Comparison of ENCODE assay signal across 1 cellular context in the genomic region with DNA sequence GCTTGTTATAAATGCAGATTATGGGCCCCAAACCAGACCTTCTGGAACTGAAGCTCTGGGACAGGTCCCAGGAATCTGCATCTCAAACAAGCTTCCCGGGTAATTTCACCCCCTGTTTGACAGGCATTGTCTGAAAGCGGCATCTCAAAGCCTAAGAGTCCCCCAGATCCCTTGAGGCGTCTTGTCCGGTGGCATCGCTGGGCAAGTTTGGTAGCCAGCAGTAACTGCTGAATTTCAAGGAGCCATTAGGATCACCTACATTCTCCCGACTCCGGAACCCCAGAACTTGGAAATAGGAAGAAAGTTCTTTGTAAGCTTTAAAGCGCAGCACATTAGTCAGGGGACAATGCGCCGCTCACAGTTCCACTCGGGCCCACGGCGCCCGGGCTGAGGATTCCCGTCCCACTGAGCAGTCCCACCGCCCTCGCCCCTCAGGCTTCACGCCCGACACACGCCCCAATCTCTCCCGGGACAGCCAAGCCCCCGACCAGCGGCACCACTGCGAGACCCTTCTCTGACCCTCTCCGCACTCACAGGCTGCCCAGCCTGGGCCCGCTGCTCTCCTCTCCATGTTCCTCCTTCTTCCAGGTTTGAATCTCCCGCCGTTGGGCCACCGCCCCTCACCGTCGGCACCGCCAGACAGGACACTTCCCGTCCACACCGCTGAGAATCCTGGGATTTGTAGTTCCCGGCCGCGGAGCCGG.
A peak's percentile ranks its signal among the peaks of the same experiment; 100 is the strongest.
TF ChIP-seq lines count a peak whose summit lies in the region.

A gene with protein sequence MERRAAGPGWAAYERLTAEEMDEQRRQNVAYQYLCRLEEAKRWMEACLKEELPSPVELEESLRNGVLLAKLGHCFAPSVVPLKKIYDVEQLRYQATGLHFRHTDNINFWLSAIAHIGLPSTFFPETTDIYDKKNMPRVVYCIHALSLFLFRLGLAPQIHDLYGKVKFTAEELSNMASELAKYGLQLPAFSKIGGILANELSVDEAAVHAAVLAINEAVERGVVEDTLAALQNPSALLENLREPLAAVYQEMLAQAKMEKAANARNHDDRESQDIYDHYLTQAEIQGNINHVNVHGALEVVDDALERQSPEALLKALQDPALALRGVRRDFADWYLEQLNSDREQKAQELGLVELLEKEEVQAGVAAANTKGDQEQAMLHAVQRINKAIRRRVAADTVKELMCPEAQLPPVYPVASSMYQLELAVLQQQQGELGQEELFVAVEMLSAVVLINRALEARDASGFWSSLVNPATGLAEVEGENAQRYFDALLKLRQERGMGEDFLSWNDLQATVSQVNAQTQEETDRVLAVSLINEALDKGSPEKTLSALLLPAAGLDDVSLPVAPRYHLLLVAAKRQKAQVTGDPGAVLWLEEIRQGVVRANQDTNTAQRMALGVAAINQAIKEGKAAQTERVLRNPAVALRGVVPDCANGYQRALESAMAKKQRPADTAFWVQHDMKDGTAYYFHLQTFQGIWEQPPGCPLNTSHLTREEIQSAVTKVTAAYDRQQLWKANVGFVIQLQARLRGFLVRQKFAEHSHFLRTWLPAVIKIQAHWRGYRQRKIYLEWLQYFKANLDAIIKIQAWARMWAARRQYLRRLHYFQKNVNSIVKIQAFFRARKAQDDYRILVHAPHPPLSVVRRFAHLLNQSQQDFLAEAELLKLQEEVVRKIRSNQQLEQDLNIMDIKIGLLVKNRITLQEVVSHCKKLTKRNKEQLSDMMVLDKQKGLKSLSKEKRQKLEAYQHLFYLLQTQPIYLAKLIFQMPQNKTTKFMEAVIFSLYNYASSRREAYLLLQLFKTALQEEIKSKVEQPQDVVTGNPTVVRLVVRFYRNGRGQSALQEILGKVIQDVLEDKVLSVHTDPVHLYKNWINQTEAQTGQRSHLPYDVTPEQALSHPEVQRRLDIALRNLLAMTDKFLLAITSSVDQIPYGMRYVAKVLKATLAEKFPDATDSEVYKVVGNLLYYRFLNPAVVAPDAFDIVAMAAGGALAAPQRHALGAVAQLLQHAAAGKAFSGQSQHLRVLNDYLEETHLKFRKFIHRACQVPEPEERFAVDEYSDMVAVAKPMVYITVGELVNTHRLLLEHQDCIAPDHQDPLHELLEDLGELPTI (N-terminal part only) (minus strand): TSS at position 607 of the 704 bp plus-strand sequence. CDS start 36 bp downstream, at position 571.

TF ChIP-seq in K562, 482 proteins besides CTCF, POLR2A, EP300 and RAD21 (continued from another document and continues in another):
- TF ChIP-seq, protein P1, sequence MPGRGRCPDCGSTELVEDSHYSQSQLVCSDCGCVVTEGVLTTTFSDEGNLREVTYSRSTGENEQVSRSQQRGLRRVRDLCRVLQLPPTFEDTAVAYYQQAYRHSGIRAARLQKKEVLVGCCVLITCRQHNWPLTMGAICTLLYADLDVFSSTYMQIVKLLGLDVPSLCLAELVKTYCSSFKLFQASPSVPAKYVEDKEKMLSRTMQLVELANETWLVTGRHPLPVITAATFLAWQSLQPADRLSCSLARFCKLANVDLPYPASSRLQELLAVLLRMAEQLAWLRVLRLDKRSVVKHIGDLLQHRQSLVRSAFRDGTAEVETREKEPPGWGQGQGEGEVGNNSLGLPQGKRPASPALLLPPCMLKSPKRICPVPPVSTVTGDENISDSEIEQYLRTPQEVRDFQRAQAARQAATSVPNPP (IDR thresholded peaks at IDR 0.05; ENCODE audit: borderline replicate concordance, insufficient read depth, insufficient read length), result no peak
- no peak for TF ChIP-seq CREBBP (IDR thresholded peaks at IDR 0.05; ENCODE audit: low read depth, low read length)
- peak; percentile 45; the same call in 1 of the 2 replicates for TF ChIP-seq TGIF2 (CRISPR knock-in tag; IDR thresholded peaks at IDR 0.05)
- TF ChIP-seq, protein P2, sequence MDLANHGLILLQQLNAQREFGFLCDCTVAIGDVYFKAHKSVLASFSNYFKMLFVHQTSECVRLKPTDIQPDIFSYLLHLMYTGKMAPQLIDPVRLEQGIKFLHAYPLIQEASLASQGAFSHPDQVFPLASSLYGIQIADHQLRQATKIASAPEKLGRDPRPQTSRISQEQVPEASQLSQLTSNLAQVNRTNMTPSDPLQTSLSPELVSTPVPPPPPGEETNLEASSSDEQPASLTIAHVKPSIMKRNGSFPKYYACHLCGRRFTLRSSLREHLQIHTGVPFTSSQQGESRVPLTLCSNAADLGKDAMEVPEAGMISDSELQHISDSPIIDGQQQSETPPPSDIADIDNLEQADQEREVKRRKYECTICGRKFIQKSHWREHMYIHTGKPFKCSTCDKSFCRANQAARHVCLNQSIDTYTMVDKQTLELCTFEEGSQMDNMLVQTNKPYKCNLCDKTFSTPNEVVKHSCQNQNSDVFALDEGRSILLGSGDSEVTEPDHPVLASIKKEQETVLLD (IDR thresholded peaks at IDR 0.05), result no peak
- no peak for TF ChIP-seq ZNF133 (CRISPR knock-in tag; IDR thresholded peaks at IDR 0.05)
- TF ChIP-seq, protein P3, sequence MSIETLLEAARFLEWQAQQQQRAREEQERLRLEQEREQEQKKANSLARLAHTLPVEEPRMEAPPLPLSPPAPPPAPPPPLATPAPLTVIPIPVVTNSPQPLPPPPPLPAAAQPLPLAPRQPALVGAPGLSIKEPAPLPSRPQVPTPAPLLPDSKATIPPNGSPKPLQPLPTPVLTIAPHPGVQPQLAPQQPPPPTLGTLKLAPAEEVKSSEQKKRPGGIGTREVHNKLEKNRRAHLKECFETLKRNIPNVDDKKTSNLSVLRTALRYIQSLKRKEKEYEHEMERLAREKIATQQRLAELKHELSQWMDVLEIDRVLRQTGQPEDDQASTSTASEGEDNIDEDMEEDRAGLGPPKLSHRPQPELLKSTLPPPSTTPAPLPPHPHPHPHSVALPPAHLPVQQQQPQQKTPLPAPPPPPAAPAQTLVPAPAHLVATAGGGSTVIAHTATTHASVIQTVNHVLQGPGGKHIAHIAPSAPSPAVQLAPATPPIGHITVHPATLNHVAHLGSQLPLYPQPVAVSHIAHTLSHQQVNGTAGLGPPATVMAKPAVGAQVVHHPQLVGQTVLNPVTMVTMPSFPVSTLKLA (conservative IDR thresholded peaks at IDR 0.05), result peak; percentile 65 to 89
- TF ChIP-seq, protein P4, sequence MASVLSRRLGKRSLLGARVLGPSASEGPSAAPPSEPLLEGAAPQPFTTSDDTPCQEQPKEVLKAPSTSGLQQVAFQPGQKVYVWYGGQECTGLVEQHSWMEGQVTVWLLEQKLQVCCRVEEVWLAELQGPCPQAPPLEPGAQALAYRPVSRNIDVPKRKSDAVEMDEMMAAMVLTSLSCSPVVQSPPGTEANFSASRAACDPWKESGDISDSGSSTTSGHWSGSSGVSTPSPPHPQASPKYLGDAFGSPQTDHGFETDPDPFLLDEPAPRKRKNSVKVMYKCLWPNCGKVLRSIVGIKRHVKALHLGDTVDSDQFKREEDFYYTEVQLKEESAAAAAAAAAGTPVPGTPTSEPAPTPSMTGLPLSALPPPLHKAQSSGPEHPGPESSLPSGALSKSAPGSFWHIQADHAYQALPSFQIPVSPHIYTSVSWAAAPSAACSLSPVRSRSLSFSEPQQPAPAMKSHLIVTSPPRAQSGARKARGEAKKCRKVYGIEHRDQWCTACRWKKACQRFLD (CRISPR knock-in tag; IDR thresholded peaks at IDR 0.05), result 0 out of 2 replicates have a peak, but pooled peaks have one; percentile 31
- TF ChIP-seq, protein P5, sequence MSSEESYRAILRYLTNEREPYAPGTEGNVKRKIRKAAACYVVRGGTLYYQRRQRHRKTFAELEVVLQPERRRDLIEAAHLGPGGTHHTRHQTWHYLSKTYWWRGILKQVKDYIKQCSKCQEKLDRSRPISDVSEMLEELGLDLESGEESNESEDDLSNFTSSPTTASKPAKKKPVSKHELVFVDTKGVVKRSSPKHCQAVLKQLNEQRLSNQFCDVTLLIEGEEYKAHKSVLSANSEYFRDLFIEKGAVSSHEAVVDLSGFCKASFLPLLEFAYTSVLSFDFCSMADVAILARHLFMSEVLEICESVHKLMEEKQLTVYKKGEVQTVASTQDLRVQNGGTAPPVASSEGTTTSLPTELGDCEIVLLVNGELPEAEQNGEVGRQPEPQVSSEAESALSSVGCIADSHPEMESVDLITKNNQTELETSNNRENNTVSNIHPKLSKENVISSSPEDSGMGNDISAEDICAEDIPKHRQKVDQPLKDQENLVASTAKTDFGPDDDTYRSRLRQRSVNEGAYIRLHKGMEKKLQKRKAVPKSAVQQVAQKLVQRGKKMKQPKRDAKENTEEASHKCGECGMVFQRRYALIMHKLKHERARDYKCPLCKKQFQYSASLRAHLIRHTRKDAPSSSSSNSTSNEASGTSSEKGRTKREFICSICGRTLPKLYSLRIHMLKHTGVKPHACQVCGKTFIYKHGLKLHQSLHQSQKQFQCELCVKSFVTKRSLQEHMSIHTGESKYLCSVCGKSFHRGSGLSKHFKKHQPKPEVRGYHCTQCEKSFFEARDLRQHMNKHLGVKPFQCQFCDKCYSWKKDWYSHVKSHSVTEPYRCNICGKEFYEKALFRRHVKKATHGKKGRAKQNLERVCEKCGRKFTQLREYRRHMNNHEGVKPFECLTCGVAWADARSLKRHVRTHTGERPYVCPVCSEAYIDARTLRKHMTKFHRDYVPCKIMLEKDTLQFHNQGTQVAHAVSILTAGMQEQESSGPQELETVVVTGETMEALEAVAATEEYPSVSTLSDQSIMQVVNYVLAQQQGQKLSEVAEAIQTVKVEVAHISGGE (CRISPR knock-in tag; IDR thresholded peaks at IDR 0.05), result peak in 1 of 3 experiments; percentile 93; a peak in 2 of 6 replicates
- TF ChIP-seq ILK (tag; IDR thresholded peaks at IDR 0.05; ENCODE audit: borderline replicate concordance, low read depth), result no peak
- TF ChIP-seq ZFX (CRISPR knock-in tag; IDR thresholded peaks at IDR 0.05), result peak; percentile 67
- TF ChIP-seq FOXM1 (IDR thresholded peaks at IDR 0.05; ENCODE audit: low read depth), result peak; percentile 56; the same call in 1 of the 2 replicates
- no peak for TF ChIP-seq FOXM1 (CRISPR knock-in tag; IDR thresholded peaks at IDR 0.05; ENCODE audit: low read depth)
- no peak; the same call in 1 of the 2 replicates for TF ChIP-seq LEF1 (IDR thresholded peaks at IDR 0.05)
- TF ChIP-seq, protein P6, sequence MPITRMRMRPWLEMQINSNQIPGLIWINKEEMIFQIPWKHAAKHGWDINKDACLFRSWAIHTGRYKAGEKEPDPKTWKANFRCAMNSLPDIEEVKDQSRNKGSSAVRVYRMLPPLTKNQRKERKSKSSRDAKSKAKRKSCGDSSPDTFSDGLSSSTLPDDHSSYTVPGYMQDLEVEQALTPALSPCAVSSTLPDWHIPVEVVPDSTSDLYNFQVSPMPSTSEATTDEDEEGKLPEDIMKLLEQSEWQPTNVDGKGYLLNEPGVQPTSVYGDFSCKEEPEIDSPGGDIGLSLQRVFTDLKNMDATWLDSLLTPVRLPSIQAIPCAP (CRISPR knock-in tag; IDR thresholded peaks at IDR 0.05; ENCODE audit: borderline replicate concordance), result no peak
- TF ChIP-seq KDM2B (CRISPR knock-in tag; IDR thresholded peaks at IDR 0.05), result no peak
- no peak for TF ChIP-seq BRCA1 (IDR thresholded peaks at IDR 0.05)
- no peak for TF ChIP-seq BRCA1 (CRISPR knock-in tag; IDR thresholded peaks at IDR 0.05)
- TF ChIP-seq ZNF146 (CRISPR knock-in tag; IDR thresholded peaks at IDR 0.05; ENCODE audit: unreplicated experiment), result no peak
- TF ChIP-seq SIX5 (IDR thresholded peaks at IDR 0.05; ENCODE audit: borderline replicate concordance in 1 of 2, insufficient read depth in 1 of 2, low read depth in 1 of 2, low read length in 2 of 2), result peak; percentile 75 to 78
- TF ChIP-seq, protein P7, sequence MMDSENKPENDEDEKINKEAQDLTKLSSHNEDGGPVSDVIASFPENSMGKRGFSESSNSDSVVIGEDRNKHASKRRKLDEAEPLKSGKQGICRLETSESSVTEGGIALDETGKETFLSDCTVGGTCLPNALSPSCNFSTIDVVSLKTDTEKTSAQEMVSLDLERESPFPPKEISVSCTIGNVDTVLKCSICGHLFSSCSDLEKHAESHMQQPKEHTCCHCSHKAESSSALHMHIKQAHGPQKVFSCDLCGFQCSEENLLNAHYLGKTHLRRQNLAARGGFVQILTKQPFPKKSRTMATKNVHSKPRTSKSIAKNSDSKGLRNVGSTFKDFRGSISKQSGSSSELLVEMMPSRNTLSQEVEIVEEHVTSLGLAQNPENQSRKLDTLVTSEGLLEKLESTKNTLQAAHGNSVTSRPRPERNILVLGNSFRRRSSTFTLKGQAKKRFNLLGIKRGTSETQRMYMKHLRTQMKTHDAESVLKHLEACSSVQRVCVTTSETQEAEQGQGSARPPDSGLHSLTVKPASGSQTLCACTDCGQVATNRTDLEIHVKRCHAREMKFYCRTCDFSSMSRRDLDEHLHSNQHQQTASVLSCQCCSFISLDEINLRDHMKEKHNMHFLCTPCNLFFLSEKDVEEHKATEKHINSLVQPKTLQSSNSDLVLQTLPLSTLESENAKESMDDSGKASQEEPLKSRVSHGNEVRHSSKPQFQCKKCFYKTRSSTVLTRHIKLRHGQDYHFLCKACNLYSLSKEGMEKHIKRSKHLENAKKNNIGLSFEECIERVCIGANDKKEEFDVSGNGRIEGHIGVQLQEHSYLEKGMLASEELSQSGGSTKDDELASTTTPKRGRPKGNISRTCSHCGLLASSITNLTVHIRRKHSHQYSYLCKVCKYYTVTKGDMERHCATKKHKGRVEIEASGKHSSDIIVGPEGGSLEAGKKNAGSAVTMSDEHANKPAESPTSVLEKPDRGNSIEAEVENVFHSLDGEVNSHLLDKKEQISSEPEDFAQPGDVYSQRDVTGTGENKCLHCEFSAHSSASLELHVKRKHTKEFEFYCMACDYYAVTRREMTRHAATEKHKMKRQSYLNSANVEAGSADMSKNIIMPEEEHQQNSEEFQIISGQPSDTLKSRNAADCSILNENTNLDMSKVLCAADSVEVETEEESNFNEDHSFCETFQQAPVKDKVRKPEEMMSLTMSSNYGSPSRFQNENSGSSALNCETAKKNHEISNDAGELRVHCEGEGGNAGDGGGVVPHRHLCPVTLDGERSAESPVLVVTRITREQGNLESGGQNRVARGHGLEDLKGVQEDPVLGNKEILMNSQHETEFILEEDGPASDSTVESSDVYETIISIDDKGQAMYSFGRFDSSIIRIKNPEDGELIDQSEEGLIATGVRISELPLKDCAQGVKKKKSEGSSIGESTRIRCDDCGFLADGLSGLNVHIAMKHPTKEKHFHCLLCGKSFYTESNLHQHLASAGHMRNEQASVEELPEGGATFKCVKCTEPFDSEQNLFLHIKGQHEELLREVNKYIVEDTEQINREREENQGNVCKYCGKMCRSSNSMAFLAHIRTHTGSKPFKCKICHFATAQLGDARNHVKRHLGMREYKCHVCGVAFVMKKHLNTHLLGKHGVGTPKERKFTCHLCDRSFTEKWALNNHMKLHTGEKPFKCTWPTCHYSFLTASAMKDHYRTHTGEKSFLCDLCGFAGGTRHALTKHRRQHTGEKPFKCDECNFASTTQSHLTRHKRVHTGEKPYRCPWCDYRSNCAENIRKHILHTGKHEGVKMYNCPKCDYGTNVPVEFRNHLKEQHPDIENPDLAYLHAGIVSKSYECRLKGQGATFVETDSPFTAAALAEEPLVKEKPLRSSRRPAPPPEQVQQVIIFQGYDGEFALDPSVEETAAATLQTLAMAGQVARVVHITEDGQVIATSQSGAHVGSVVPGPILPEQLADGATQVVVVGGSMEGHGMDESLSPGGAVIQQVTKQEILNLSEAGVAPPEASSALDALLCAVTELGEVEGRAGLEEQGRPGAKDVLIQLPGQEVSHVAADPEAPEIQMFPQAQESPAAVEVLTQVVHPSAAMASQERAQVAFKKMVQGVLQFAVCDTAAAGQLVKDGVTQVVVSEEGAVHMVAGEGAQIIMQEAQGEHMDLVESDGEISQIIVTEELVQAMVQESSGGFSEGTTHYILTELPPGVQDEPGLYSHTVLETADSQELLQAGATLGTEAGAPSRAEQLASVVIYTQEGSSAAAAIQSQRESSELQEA (IDR thresholded peaks at IDR 0.05; ENCODE audit: low read depth), result no peak
- peak; percentile 73 for TF ChIP-seq CREB1 (IDR thresholded peaks at IDR 0.05)
- TF ChIP-seq CREB1 (CRISPR knock-in tag; IDR thresholded peaks at IDR 0.05), result peak; percentile 81
- TF ChIP-seq CBX1 (IDR thresholded peaks at IDR 0.05; ENCODE audit: low read depth), result no peak
- TF ChIP-seq TOE1 (IDR thresholded peaks at IDR 0.05; ENCODE audit: borderline replicate concordance), result peak; percentile 56; the same call in 1 of the 2 replicates
- TF ChIP-seq TOE1 (CRISPR knock-in tag; IDR thresholded peaks at IDR 0.05; ENCODE audit: borderline replicate concordance, low read depth), result no peak
- TF ChIP-seq ZNF165 (CRISPR knock-in tag; IDR thresholded peaks at IDR 0.05; ENCODE audit: borderline replicate concordance), result no peak
